ENCODE assay signal across 9 cellular contexts in the genomic region with DNA sequence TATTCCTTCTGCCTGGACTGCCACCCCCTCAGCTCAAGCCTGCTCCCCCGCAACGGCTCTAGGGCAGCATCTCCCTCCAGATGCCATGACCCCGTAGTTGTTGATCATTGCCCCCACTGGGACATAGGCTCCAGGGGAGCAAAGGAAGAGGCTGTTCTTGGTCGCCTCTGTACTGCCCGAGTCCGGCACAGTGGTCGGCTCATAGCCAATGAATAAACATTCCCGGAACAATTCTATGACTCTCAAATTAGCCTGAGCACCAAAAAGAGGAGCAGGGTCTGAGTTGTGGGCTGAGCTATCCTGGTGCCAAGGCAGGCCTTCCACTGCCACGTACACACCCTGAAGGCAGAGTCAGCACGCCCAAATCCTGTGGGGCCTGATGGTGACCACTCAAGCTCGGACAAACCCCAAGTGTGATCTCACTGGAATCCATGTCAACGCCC. TPM values are rescaled to one million over a fixed set of nuclear protein-coding genes. Genes with fewer than 3 reads are reported as not detected.
A peak's percentile ranks its signal among the peaks of the same experiment; 100 is the strongest.
DNase-seq lines count a peak whose midpoint lies in the region; ATAC-seq and TF ChIP-seq lines count a peak whose summit lies in the region.
"Had no signal": no experiment of that assay in that cellular context is flagged by ENCODE, and none has a peak within 500 bp of the region (broad histone marks: within the 10 kb centered on the region; RNA-seq: fewer than 3 reads in every experiment).

No MANE protein-coding gene starts in this region.

- H3K27ac ChIP-seq in right cardiac atrium (ENCODE audit: low read length) (peak overlapping the region; percentile 88), spleen (peak overlapping the region in 5 of 8 donors; percentile 12 to 68 (median 63))

- peaks cover 94% of the 10 kb centered on the region for H3K4me1 Mint-ChIP-seq in activated naive CD8-positive, alpha-beta T cell treated with anti-CD3 and anti-CD28 coated beads, Interleukin-2, amount 50 U/mL, for 24 hours

- no peak overlapping the region for H3K4me3 Mint-ChIP-seq in activated naive CD8-positive, alpha-beta T cell treated with anti-CD3 and anti-CD28 coated beads, Interleukin-2, amount 50 U/mL, for 24 hours

- H3K4me3 ChIP-seq in right cardiac atrium (ENCODE audit: low read length) = no peak overlapping the region
- H3K4me3 ChIP-seq in spleen = no peak overlapping the region

- H3K9me3 Mint-ChIP-seq in activated naive CD8-positive, alpha-beta T cell treated with anti-CD3 and anti-CD28 coated beads, Interleukin-2, amount 50 U/mL, for 24 hours = no peaks in the 10 kb centered on the region

- H3K9me3 ChIP-seq in right cardiac atrium (ENCODE audit: control insufficient read depth, low read length) = no peaks in the 10 kb centered on the region
- H3K9me3 ChIP-seq in spleen = no peaks in the 10 kb centered on the region

- H3K36me3 ChIP-seq in spleen = peaks cover 0 to 22% (median 0%) of the 10 kb centered on the region in 6 donors

- H3K4me1 ChIP-seq in right cardiac atrium (ENCODE audit: control insufficient read depth, insufficient read depth, low read length) (peaks cover 57% of the 10 kb centered on the region), spleen (peaks cover 69 to 100% (median 93%) of the 10 kb centered on the region in 6 donors)

- TF ChIP-seq CTCF in spleen (IDR thresholded peaks at IDR 0.05 in 8 of 11, conservative IDR thresholded peaks at IDR 0.05 in 3 of 11) = no peak

- ATAC-seq in activated naive CD8-positive, alpha-beta T cell treated with anti-CD3 and anti-CD28 coated beads, Interleukin-2, amount 50 U/mL, for 24 hours = no peak
- ATAC-seq in right cardiac atrium (peak; percentile 74 to 79), GM18867 (IDR thresholded peaks at IDR 0.05; ENCODE audit: unreplicated experiment) (no peak), HG03039 (IDR thresholded peaks at IDR 0.05; ENCODE audit: unreplicated experiment) (no peak)

- no peak for TF ChIP-seq POLR2A in spleen (IDR thresholded peaks at IDR 0.05)

- 47% methylated on average over 12 of the region's 12 CpGs for WGBS in right cardiac atrium
- 80 to 94% (median 89%) methylated on average over 12 of the region's 12 CpGs for WGBS in spleen, 5 donors

- peak overlapping the region; percentile 63 for H3K27ac Mint-ChIP-seq in activated naive CD8-positive, alpha-beta T cell treated with anti-CD3 and anti-CD28 coated beads, Interleukin-2, amount 50 U/mL, for 24 hours

- no peaks in the 10 kb centered on the region for H3K27me3 ChIP-seq in right cardiac atrium (ENCODE audit: control insufficient read depth, insufficient read depth)
- no peaks in the 10 kb centered on the region for H3K27me3 ChIP-seq in spleen (replicated peaks in 1 of 7)

- peaks cover 17% of the 10 kb centered on the region for H3K36me3 Mint-ChIP-seq in activated naive CD8-positive, alpha-beta T cell treated with anti-CD3 and anti-CD28 coated beads, Interleukin-2, amount 50 U/mL, for 24 hours (ENCODE audit: low read depth)

- no peaks in the 10 kb centered on the region for H3K27me3 Mint-ChIP-seq in activated naive CD8-positive, alpha-beta T cell treated with anti-CD3 and anti-CD28 coated beads, Interleukin-2, amount 50 U/mL, for 24 hours

- DNase-seq in Daoy (ENCODE audit: low read depth) (peak; percentile 78), right cardiac atrium (peak; percentile 87 to 92 (median 87)), spleen (no peak), UCSD-AML1 (lab: John Stamatoyannopoulos, UW; ENCODE audit: unreplicated experiment) (no peak)
- DNase-seq in activated naive CD8-positive, alpha-beta T cell treated with anti-CD3 and anti-CD28 coated beads, Interleukin-2, amount 50 U/mL, for 24 hours = no peak
- no peak for DNase-seq in stimulated activated naive CD4-positive, alpha-beta T cell (lab: John Stamatoyannopoulos, UW)
- DNase-seq: activated CD8-positive, alpha-beta memory T cell treated with anti-CD3 and anti-CD28 coated beads, Interleukin-2, amount 50 U/mL, for 48 hours had no signal

- intact Hi-C loops in right cardiac atrium (cut with DNase I) = no loop called here
- intact Hi-C loops in spleen (cut with DNase I; ENCODE audit: low total_unique reads) = no loop called here

RNA-seq across cellular contexts. Expression of a gene that starts 33.1 kb away (rescaled TPM):
- 141 and 154 TPM in 2 replicates for total RNA-seq in Daoy (2014; rRNA removed; shearing (Covaris generic))
- total RNA-seq in right cardiac atrium = 100 to 1,000 TPM; 226 to 255 (median 232) TPM
- 228 TPM for polyA plus RNA-seq in right cardiac atrium
- total RNA-seq in spleen = 100 to 1,000 TPM; 139 to 386 (median 302) TPM
- 100 to 1,000 TPM; 221 to 281 (median 274) TPM for polyA plus RNA-seq in spleen

Comparison
In these comparisons a context has a peak if more than half of its experiments do, and no peak if none do; other contexts are left out.
1. DNase-seq: peak in Daoy (single experiment) and right cardiac atrium (3 of 3); none in activated naive CD8-positive, alpha-beta T cell treated with anti-CD3 and anti-CD28 coated beads, Interleukin-2, amount 50 U/mL, for 24 hours (single experiment), spleen (single experiment), UCSD-AML1 (single experiment) and stimulated activated naive CD4-positive, alpha-beta T cell (0 of 6).
2. ATAC-seq: peak in right cardiac atrium (2 of 2); none in activated naive CD8-positive, alpha-beta T cell treated with anti-CD3 and anti-CD28 coated beads, Interleukin-2, amount 50 U/mL, for 24 hours (single experiment), GM18867 (single experiment) and HG03039 (single experiment).